Comparison of ENCODE assay signal across 8 cellular contexts in genomic region chr7:1569016-1569415, GRCh38. TPM values are rescaled to one million over a fixed set of nuclear protein-coding genes. Genes with fewer than 3 reads are reported as not detected.
DNase-seq lines count a peak whose midpoint lies in the region; ATAC-seq and TF ChIP-seq lines count a peak whose summit lies in the region.

No MANE protein-coding gene starts in this region.

- H3K27ac ChIP-seq in OCI-LY7 (ENCODE audit: low read depth, low read length, poor library complexity, severe bottlenecking) (peak overlapping the region; percentile 72), muscle layer of colon (ENCODE audit: low read depth, low read length) (no peak overlapping the region), aorta (ENCODE audit: low read depth in 1 of 2, low read length in 2 of 2) (no peak overlapping the region)

- POLR2A ChIA-PET in OCI-LY7 (lab: Charles Lee) = interaction anchor here (0.7 kb wide), 1 partner anchor 245 kb away, joined by 4 read pairs; no protein-coding TSS in a partner anchor

- peak overlapping the region; percentile 65 for H3K9ac ChIP-seq in muscle layer of colon (ENCODE audit: low read length)

- peaks cover 7% of the 10 kb centered on the region for H3K36me3 ChIP-seq in GM06990 (ENCODE audit: control insufficient read depth, insufficient read depth, low read length)
- H3K36me3 ChIP-seq in OCI-LY7 (ENCODE audit: insufficient read depth, low read length) = peaks cover 32% of the 10 kb centered on the region
- peaks cover 7% of the 10 kb centered on the region for H3K36me3 ChIP-seq in muscle layer of colon (ENCODE audit: insufficient read depth, low read length)
- H3K36me3 ChIP-seq in aorta (ENCODE audit: control insufficient read depth in 1 of 2, insufficient read depth in 2 of 2, low read length in 1 of 2) = peaks cover 0 to 1% of the 10 kb centered on the region in 2 donors

- H3K4me1 ChIP-seq in OCI-LY7 (ENCODE audit: insufficient read depth, low read length, poor library complexity, severe bottlenecking) (peaks cover 27% of the 10 kb centered on the region), muscle layer of colon (ENCODE audit: insufficient read depth, low read length) (peaks cover 17% of the 10 kb centered on the region), aorta (ENCODE audit: control insufficient read depth in 1 of 2, insufficient read depth in 2 of 2, low read length in 2 of 2) (no peaks in the 10 kb centered on the region)

- no peaks in the 10 kb centered on the region for H4K20me1 ChIP-seq in OCI-LY7 (ENCODE audit: insufficient read depth, low read length)

- no peaks in the 10 kb centered on the region for H3K27me3 ChIP-seq in GM06990 (replicated peaks; ENCODE audit: control insufficient read depth, insufficient read depth, low read length)
- no peaks in the 10 kb centered on the region for H3K27me3 ChIP-seq in muscle layer of colon (ENCODE audit: control insufficient read depth in 1 of 2, insufficient read depth in 2 of 2, low read length in 2 of 2)
- H3K27me3 ChIP-seq in aorta (ENCODE audit: control insufficient read depth in 1 of 2, insufficient read depth in 2 of 2, low read length in 1 of 2) = no peaks in the 10 kb centered on the region

- no peaks in the 10 kb centered on the region for H3K9me3 ChIP-seq in OCI-LY7 (ENCODE audit: low read length)
- H3K9me3 ChIP-seq in muscle layer of colon (ENCODE audit: low read length) = no peaks in the 10 kb centered on the region
- H3K9me3 ChIP-seq in aorta (ENCODE audit: control insufficient read depth, low read length) = no peaks in the 10 kb centered on the region

- DNase-seq in GM06990 (ENCODE audit: extremely low read depth, insufficient read length) (no peak), OCI-LY7 (ENCODE audit: low spot score) (no peak), aorta (no peak), NCI-H226 (no peak), retina (no peak)
- peak; percentile 51 for DNase-seq in central memory CD4-positive, alpha-beta T cell

- BruUV-seq in OCI-LY7 (replicated peaks; lab: Mats Ljungman, UMichigan) = no TSS peak

- CTCF ChIA-PET in OCI-LY7 (lab: Charles Lee; ENCODE audit: unreplicated experiment) = no interaction called here

- intact Hi-C loops in OCI-LY7 (cut with micrococcal nuclease; ENCODE audit: unreplicated experiment) = no loop called here
- intact Hi-C loops in aorta (cut with DNase I) = loop anchor here in 1 of 2 donors (5.0 kb wide), 1 partner anchor 67 kb away; the partner anchor contains the start of gene INTS1

- H3K4me3 ChIP-seq in GM06990 (replicated peaks; ENCODE audit: low read depth, low read length) (peak overlapping the region; percentile 78), OCI-LY7 (ENCODE audit: low read depth, low read length, poor library complexity, severe bottlenecking) (peak overlapping the region; percentile 80), muscle layer of colon (ENCODE audit: low read depth in 1 of 2, low read length in 2 of 2) (peak overlapping the region; percentile 55 to 73), aorta (ENCODE audit: low read length in 2 of 2) (no peak overlapping the region)

- WGBS in aorta, 2 donors = 85 to 87% methylated on average over 13 of the region's 13 CpGs

- H3K79me2 ChIP-seq in OCI-LY7 (ENCODE audit: insufficient read depth, low read depth, low read length) = peaks cover 17% of the 10 kb centered on the region; the same call in 1 of the 2 replicates

- TF ChIP-seq CTCF in GM06990 (IDR thresholded peaks at IDR 0.05; ENCODE audit: insufficient read depth, low read length, poor library complexity, severe bottlenecking) (no peak), OCI-LY7 (conservative IDR thresholded peaks at IDR 0.05; ENCODE audit: low read length) (no peak)

- H2AFZ ChIP-seq in OCI-LY7 (ENCODE audit: low read length) = no peak overlapping the region

- ATAC-seq in aorta (ENCODE audit: low FRiP score) (no peak), GM18519 (IDR thresholded peaks at IDR 0.05; ENCODE audit: low FRiP score, unreplicated experiment) (no peak)

- peak overlapping the region; percentile 94 for H3K4me2 ChIP-seq in OCI-LY7 (ENCODE audit: low read length)

- no peaks in the 10 kb centered on the region for H3K9me2 ChIP-seq in OCI-LY7 (ENCODE audit: insufficient read depth, low read length)

RNA-seq across cellular contexts. Expression of gene PSMG3, which starts 0.8 kb away (rescaled TPM):
- 128 and 129 TPM in 2 replicates for total RNA-seq in OCI-LY7 (2014; rRNA removed; shearing (Covaris generic))
- total RNA-seq in OCI-LY7 (2022) = 55.1 and 63.7 TPM in 2 replicates
- total RNA-seq in aorta = 10 to 100 TPM; 14.1 to 18.9 TPM
- 10 to 100 TPM; 42.9 to 45.2 TPM for polyA plus RNA-seq in aorta

RNA-seq across cellular contexts. Expression of gene TMEM184A, which starts 13.0 kb away (rescaled TPM):
- total RNA-seq in OCI-LY7 (2014; rRNA removed; shearing (Covaris generic)) = 0.19 and 0.77 TPM in 2 replicates
- not detected in 2 replicates for total RNA-seq in OCI-LY7 (2022)
- total RNA-seq in aorta = under 1 TPM in 1 of 2 donors, not detected in 1; 0.06 TPM
- 1 to 10 TPM in 1 of 2 donors, under 1 TPM in 1; 0.84 to 6.1 TPM for polyA plus RNA-seq in aorta

RNA-seq across cellular contexts. Expression of gene MAFK, which starts 38.5 kb away (rescaled TPM):
- total RNA-seq in OCI-LY7 (2014; rRNA removed; shearing (Covaris generic)) = 25.2 and 26.1 TPM in 2 replicates
- total RNA-seq in OCI-LY7 (2022) = 32.7 and 39.0 TPM in 2 replicates
- 100 to 1,000 TPM in 1 of 2 donors, 10 to 100 TPM in 1; 86.3 to 131 TPM for total RNA-seq in aorta
- polyA plus RNA-seq in aorta = 100 to 1,000 TPM in 1 of 2 donors, 10 to 100 TPM in 1; 85.4 to 106 TPM

Comparison
In these comparisons a context has a peak if more than half of its experiments do, and no peak if none do; other contexts are left out.
1. H3K4me3 ChIP-seq: peak in GM06990 (single experiment), OCI-LY7 (single experiment) and muscle layer of colon (2 of 2); none in aorta (0 of 2).